8 cellular contexts compared by ENCODE assay signal in genomic region chr22:29306830-29307657, GRCh38. TPM values are rescaled to one million over a fixed set of nuclear protein-coding genes. Genes with fewer than 3 reads are reported as not detected.
DNase-seq lines count a peak whose midpoint lies in the region; ATAC-seq, FAIRE-seq and TF ChIP-seq lines count a peak whose summit lies in the region.

No MANE protein-coding gene starts in this region.

- no peaks in the 10 kb centered on the region for H3F3A ChIP-seq in smooth muscle cell (ENCODE audit: low read depth)

- H3K4me1 ChIP-seq in kidney (ENCODE audit: control insufficient read depth in 1 of 2, insufficient read depth in 1 of 2, low read depth in 1 of 2, low read length in 2 of 2) (peaks cover 15 to 45% of the 10 kb centered on the region in 2 donors), smooth muscle cell (ENCODE audit: low read depth) (peaks cover 7% of the 10 kb centered on the region)

- ATAC-seq in HG03520 (IDR thresholded peaks at IDR 0.05; ENCODE audit: unreplicated experiment), result no peak

- no peak for TF ChIP-seq CTCF in choroid plexus epithelial cell (conservative IDR thresholded peaks at IDR 0.05; ENCODE audit: low read depth, low read length)
- no peak for TF ChIP-seq CTCF in kidney (IDR thresholded peaks at IDR 0.05; ENCODE audit: borderline replicate concordance, extremely low read depth, insufficient read depth)
- TF ChIP-seq CTCF in smooth muscle cell (IDR thresholded peaks at IDR 0.05; ENCODE audit: borderline replicate concordance, insufficient read depth, poor library complexity, severe bottlenecking), result no peak

- in situ Hi-C loops in KBM-7 (cut with MboI; ENCODE audit: low pct_unique_long_range_greater_than_20kb, low sequenced_read_pairs), result no loop called here

- H3K79me2 ChIP-seq in smooth muscle cell (ENCODE audit: low read depth), result peaks cover 8% of the 10 kb centered on the region

- peak overlapping the region; percentile 69 to 75 for H3K9ac ChIP-seq in kidney (ENCODE audit: low read length in 2 of 2)
- H3K9ac ChIP-seq in smooth muscle cell (ENCODE audit: low read depth), result peak overlapping the region; percentile 85

- H4K20me1 ChIP-seq in smooth muscle cell (ENCODE audit: low read depth), result peaks cover 4% of the 10 kb centered on the region

- H3K36me3 ChIP-seq in kidney (ENCODE audit: control insufficient read depth in 1 of 2, insufficient read depth in 2 of 2, low read length in 2 of 2), result no peaks in the 10 kb centered on the region
- H3K36me3 ChIP-seq in smooth muscle cell (ENCODE audit: low read depth), result no peaks in the 10 kb centered on the region

- DNase-seq in EH (ENCODE audit: low read depth) (peak; percentile 80), KBM-7 (peak; percentile 61), SKM-1 (lab: John Stamatoyannopoulos, UW; ENCODE audit: unreplicated experiment) (peak; percentile 23), choroid plexus epithelial cell (ENCODE audit: low read depth) (peak; percentile 85), kidney (peak; percentile 93), smooth muscle cell (lab: John Stamatoyannopoulos, UW; ENCODE audit: unreplicated experiment) (peak; percentile 60), GM19239 (ENCODE audit: insufficient read length, low spot score) (no peak)

- intact Hi-C loops in kidney (cut with DNase I), result no loop called here

- peak overlapping the region; percentile 53 to 71 for H3K27ac ChIP-seq in kidney (ENCODE audit: low read depth in 2 of 2, low read length in 2 of 2)
- peak overlapping the region; percentile 79 for H3K27ac ChIP-seq in smooth muscle cell (ENCODE audit: low read depth)

- H3K4me2 ChIP-seq in smooth muscle cell, result peak overlapping the region; percentile 89

- 6% methylated on average over 44 of the region's 86 CpGs for WGBS in smooth muscle cell (ENCODE audit: low lambda C conversion rate)

- H3K4me3 ChIP-seq in choroid plexus epithelial cell (ENCODE audit: low read depth, low read length) (peak overlapping the region; percentile 71), kidney (ENCODE audit: low read length in 2 of 2) (peak overlapping the region; percentile 72 to 74), smooth muscle cell (peak overlapping the region; percentile 66)

- H3K27me3 ChIP-seq in smooth muscle cell (ENCODE audit: low read depth), result no peaks in the 10 kb centered on the region

- no peaks in the 10 kb centered on the region for H3K9me3 ChIP-seq in kidney (ENCODE audit: control insufficient read depth in 1 of 2, low read length in 2 of 2)
- H3K9me3 ChIP-seq in smooth muscle cell (replicated peaks; ENCODE audit: low read depth), result no peaks in the 10 kb centered on the region

- FAIRE-seq in kidney (lab: Jason Lieb, UNC) (no peak), GM19239 (lab: Jason Lieb, UNC) (no peak)

- H2AFZ ChIP-seq in smooth muscle cell (ENCODE audit: low read depth), result peak overlapping the region; percentile 77

RNA-seq across cellular contexts. Expression of gene GAS2L1, which starts 0.6 kb away (rescaled TPM):
- total RNA-seq in kidney, result 27.2 TPM
- polyA plus RNA-seq in kidney (ENCODE audit: insufficient read depth, low read depth, low replicate concordance), result 24.2 TPM
- total RNA-seq in smooth muscle cell, result 7.8 TPM in 2 replicates
- 31.7 and 35.8 TPM in 2 replicates for polyA plus RNA-seq in smooth muscle cell

RNA-seq across cellular contexts. Expression of gene RASL10A, which starts 8.5 kb away (rescaled TPM):
- total RNA-seq in kidney, result 1.2 TPM
- polyA plus RNA-seq in kidney (ENCODE audit: insufficient read depth, low read depth, low replicate concordance), result 0.73 TPM
- not detected in 2 replicates for total RNA-seq in smooth muscle cell
- polyA plus RNA-seq in smooth muscle cell, result not detected in 2 replicates

RNA-seq across cellular contexts. Expression of gene EWSR1, which starts 39.0 kb away (rescaled TPM):
- 214 TPM for total RNA-seq in kidney
- polyA plus RNA-seq in kidney (ENCODE audit: insufficient read depth, low read depth, low replicate concordance), result 124 TPM
- total RNA-seq in smooth muscle cell, result 146 and 197 TPM in 2 replicates
- polyA plus RNA-seq in smooth muscle cell, result 164 and 226 TPM in 2 replicates

RNA-seq across cellular contexts. Expression of gene RHBDD3, which starts 39.3 kb away (rescaled TPM):
- total RNA-seq in kidney, result 19.2 TPM
- polyA plus RNA-seq in kidney (ENCODE audit: insufficient read depth, low read depth, low replicate concordance), result 26.3 TPM
- 11.7 and 16.5 TPM in 2 replicates for total RNA-seq in smooth muscle cell
- polyA plus RNA-seq in smooth muscle cell, result 39.1 and 40.2 TPM in 2 replicates
